Comparison of ENCODE assay signal across 34 cellular contexts in the genomic region with DNA sequence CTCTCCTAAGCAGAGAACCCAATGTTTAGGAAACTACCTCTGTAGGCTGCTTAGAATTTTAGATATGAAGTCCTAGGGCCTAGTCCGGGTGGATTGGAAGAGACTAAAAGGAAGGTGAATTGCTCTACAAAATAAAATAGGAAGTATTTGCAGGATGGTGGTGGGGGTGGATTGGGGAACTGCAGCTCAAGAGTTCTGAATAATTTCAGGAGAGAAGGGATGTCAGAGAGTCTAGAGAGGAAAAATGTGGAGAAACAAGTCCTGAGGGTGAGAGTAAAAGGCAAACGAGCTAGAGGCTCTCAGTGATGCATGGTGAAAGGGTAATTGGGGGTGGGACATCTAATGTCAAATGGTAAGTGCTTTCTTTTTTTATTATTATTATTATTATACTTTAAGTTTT. TPM values are rescaled to one million over a fixed set of nuclear protein-coding genes. Genes with fewer than 3 reads are reported as not detected.
"Had no signal": no experiment of that assay in that cellular context is flagged by ENCODE, and none has a peak within 500 bp of the region (broad histone marks: within the 10 kb centered on the region; RNA-seq: fewer than 3 reads in every experiment).

No MANE protein-coding gene starts in this region.

- H3K27ac Mint-ChIP-seq: activated CD4-positive, alpha-beta memory T cell treated with anti-CD3 and anti-CD28 coated beads, Interleukin-2, amount 10 ng/mL, durations not matched to agents 7 days and 5 days; activated CD4-positive, alpha-beta T cell treated with anti-CD3 and anti-CD28 coated beads, Interleukin-2, amount 10 ng/mL, durations not matched to agents 7 days and 5 days; activated naive CD4-positive, alpha-beta T cell treated with anti-CD3 and anti-CD28 coated beads, Interleukin-2, amount 10 ng/mL, durations not matched to agents 7 days and 5 days; activated naive CD4-positive, alpha-beta T cell treated with anti-CD3 and anti-CD28 coated beads, Interleukin-2, amount 50 U/mL, for 72 hours; activated naive CD8-positive, alpha-beta T cell treated with anti-CD3 and anti-CD28 coated beads, Interleukin-2, amount 10 ng/mL, durations not matched to agents 7 days and 5 days; activated T-cell treated with anti-CD3 and anti-CD28 coated beads, Interleukin-2, amount 50 U/mL, for 24 hours; activated T-cell treated with anti-CD3 and anti-CD28 coated beads, Interleukin-2, amount 50 U/mL, for 72 hours; effector memory CD8-positive, alpha-beta T cell; T-helper 17 cell; T-helper 2 cell treated with Interferon-gamma antibody and Interleukin-4, amounts not matched to agents 5 μg/mL and 100 μg/mL, for 36 hours; WTC11 had no signal

- H3K36me3 ChIP-seq: ascending aorta, breast epithelium, cardiac muscle cell, esophagus muscularis mucosa, gastrocnemius medialis had no signal

- ATAC-seq: activated naive CD4-positive, alpha-beta T cell treated with anti-CD3 and anti-CD28 coated beads, Interleukin-2, amount 50 U/mL, for 72 hours; activated T-cell treated with anti-CD3 and anti-CD28 coated beads, Interleukin-2, amount 50 U/mL, for 72 hours; effector memory CD8-positive, alpha-beta T cell; foreskin keratinocyte; gastrocnemius medialis; T-helper 17 cell; WTC11 had no signal

- H3K9me3 ChIP-seq: ascending aorta, breast epithelium, esophagus muscularis mucosa, gastrocnemius medialis had no signal

- H3K27ac ChIP-seq: ascending aorta, breast epithelium, cardiac muscle cell, coronary artery, esophagus muscularis mucosa, foreskin keratinocyte, gastrocnemius medialis, VCaP had no signal

- H3K4me3 ChIP-seq: ascending aorta, breast epithelium, cardiac muscle cell, coronary artery, esophagus muscularis mucosa, gastrocnemius medialis had no signal

- H3K4me1 ChIP-seq: breast epithelium, foreskin keratinocyte, gastrocnemius medialis had no signal

- FAIRE-seq: TTC549 had no signal

- H3K36me3 Mint-ChIP-seq: activated naive CD4-positive, alpha-beta T cell treated with anti-CD3 and anti-CD28 coated beads, Interleukin-2, amount 10 ng/mL, durations not matched to agents 7 days and 5 days; activated naive CD4-positive, alpha-beta T cell treated with anti-CD3 and anti-CD28 coated beads, Interleukin-2, amount 50 U/mL, for 72 hours; activated naive CD8-positive, alpha-beta T cell treated with anti-CD3 and anti-CD28 coated beads, Interleukin-2, amount 10 ng/mL, durations not matched to agents 7 days and 5 days; brain had no signal

- H3K9me3 Mint-ChIP-seq: activated CD4-positive, alpha-beta memory T cell treated with anti-CD3 and anti-CD28 coated beads, Interleukin-2, amount 10 ng/mL, durations not matched to agents 7 days and 5 days; activated naive CD4-positive, alpha-beta T cell treated with anti-CD3 and anti-CD28 coated beads, Interleukin-2, amount 10 ng/mL, durations not matched to agents 7 days and 5 days; activated naive CD4-positive, alpha-beta T cell treated with anti-CD3 and anti-CD28 coated beads, Interleukin-2, amount 50 U/mL, for 72 hours; activated T-cell treated with anti-CD3 and anti-CD28 coated beads, Interleukin-2, amount 50 U/mL, for 24 hours; activated T-cell treated with anti-CD3 and anti-CD28 coated beads, Interleukin-2, amount 50 U/mL, for 72 hours; effector memory CD8-positive, alpha-beta T cell; T-helper 2 cell treated with Interferon-gamma antibody and Interleukin-4, amounts not matched to agents 5 μg/mL and 100 μg/mL, for 36 hours had no signal

- H3K27me3 ChIP-seq: ascending aorta, breast epithelium, cardiac muscle cell, esophagus muscularis mucosa, gastrocnemius medialis had no signal

- DNase-seq: activated CD4-positive, alpha-beta memory T cell treated with anti-CD3 and anti-CD28 coated beads, Interleukin-2, amount 10 ng/mL, durations not matched to agents 7 days and 5 days; activated CD4-positive, alpha-beta T cell treated with anti-CD3 and anti-CD28 coated beads for 1 hour; activated CD4-positive, alpha-beta T cell treated with anti-CD3 and anti-CD28 coated beads for 4 hours; activated CD4-positive, alpha-beta T cell treated with anti-CD3 and anti-CD28 coated beads, Interleukin-2, amount 10 ng/mL, durations not matched to agents 7 days and 5 days; activated CD4-positive, alpha-beta T cell treated with anti-CD3 and anti-CD28 coated beads, Interleukin-2, amount 50 U/mL, for 4 hours; activated CD8-positive, alpha-beta memory T cell treated with anti-CD3 and anti-CD28 coated beads, Interleukin-2, amount 50 U/mL, for 48 hours; activated gamma-delta T cell; activated naive CD4-positive, alpha-beta T cell; activated naive CD4-positive, alpha-beta T cell treated with anti-CD3 and anti-CD28 coated beads, Interleukin-2, amount 10 ng/mL, durations not matched to agents 7 days and 5 days; activated naive CD8-positive, alpha-beta T cell treated with anti-CD3 and anti-CD28 coated beads, Interleukin-2, amount 10 ng/mL, durations not matched to agents 7 days and 5 days; activated T-cell treated with anti-CD3 and anti-CD28 coated beads for 4 hours; activated T-cell treated with anti-CD3 and anti-CD28 coated beads, Interleukin-2, amount 50 U/mL, for 24 hours; activated T-cell treated with anti-CD3 and anti-CD28 coated beads, Interleukin-2, amount 50 U/mL, for 72 hours; central memory CD4-positive, alpha-beta T cell; dermis blood vessel endothelial cell; effector CD4-positive, alpha-beta T cell; effector memory CD8-positive, alpha-beta T cell; erythroblast; foreskin keratinocyte; gastrocnemius medialis; glutamatergic neuron; T-helper 1 cell; T-helper 17 cell had no signal

- H3K4me1 Mint-ChIP-seq: activated CD4-positive, alpha-beta memory T cell treated with anti-CD3 and anti-CD28 coated beads, Interleukin-2, amount 10 ng/mL, durations not matched to agents 7 days and 5 days; activated CD4-positive, alpha-beta T cell treated with anti-CD3 and anti-CD28 coated beads, Interleukin-2, amount 10 ng/mL, durations not matched to agents 7 days and 5 days; activated naive CD4-positive, alpha-beta T cell treated with anti-CD3 and anti-CD28 coated beads, Interleukin-2, amount 10 ng/mL, durations not matched to agents 7 days and 5 days; brain; T-helper 17 cell had no signal

- H3K4me3 Mint-ChIP-seq: activated CD4-positive, alpha-beta memory T cell treated with anti-CD3 and anti-CD28 coated beads, Interleukin-2, amount 10 ng/mL, durations not matched to agents 7 days and 5 days; activated CD4-positive, alpha-beta T cell treated with anti-CD3 and anti-CD28 coated beads, Interleukin-2, amount 10 ng/mL, durations not matched to agents 7 days and 5 days; activated naive CD4-positive, alpha-beta T cell treated with anti-CD3 and anti-CD28 coated beads, Interleukin-2, amount 10 ng/mL, durations not matched to agents 7 days and 5 days; activated naive CD8-positive, alpha-beta T cell treated with anti-CD3 and anti-CD28 coated beads, Interleukin-2, amount 10 ng/mL, durations not matched to agents 7 days and 5 days; activated T-cell treated with anti-CD3 and anti-CD28 coated beads, Interleukin-2, amount 50 U/mL, for 24 hours; activated T-cell treated with anti-CD3 and anti-CD28 coated beads, Interleukin-2, amount 50 U/mL, for 72 hours; brain; effector memory CD8-positive, alpha-beta T cell; T-helper 17 cell; T-helper 2 cell treated with Interferon-gamma antibody and Interleukin-4, amounts not matched to agents 5 μg/mL and 100 μg/mL, for 36 hours; WTC11 had no signal

RNA-seq across cellular contexts. Expression of gene CP, which starts 10.2 kb away (rescaled TPM):
- total RNA-seq: activated CD4-positive, alpha-beta memory T cell treated with anti-CD3 and anti-CD28 coated beads, Interleukin-2, amount 10 ng/mL, durations not matched to agents 7 days and 5 days; activated CD4-positive, alpha-beta T cell treated with anti-CD3 and anti-CD28 coated beads, Interleukin-2, amount 10 ng/mL, durations not matched to agents 7 days and 5 days; activated naive CD4-positive, alpha-beta T cell treated with anti-CD3 and anti-CD28 coated beads, Interleukin-2, amount 50 U/mL, for 72 hours; activated naive CD8-positive, alpha-beta T cell treated with anti-CD3 and anti-CD28 coated beads, Interleukin-2, amount 10 ng/mL, durations not matched to agents 7 days and 5 days; activated T-cell treated with anti-CD3 and anti-CD28 coated beads, Interleukin-2, amount 50 U/mL, for 72 hours; foreskin keratinocyte; T-helper 17 cell had no signal
- polyA plus RNA-seq: cardiac muscle cell, foreskin keratinocyte had no signal
